ENCODE assay signal across 30 cellular contexts in genomic region chr14:90995785-90996184, GRCh38.
"Had no signal": no experiment of that assay in that cellular context is flagged by ENCODE, and none has a peak within 500 bp of the region (broad histone marks: within the 10 kb centered on the region; RNA-seq: fewer than 3 reads in every experiment).

No MANE protein-coding gene starts in this region.

- H3K4me3 Mint-ChIP-seq: activated naive CD4-positive, alpha-beta T cell treated with anti-CD3 and anti-CD28 coated beads, Interleukin-2, amount 10 ng/mL, durations not matched to agents 7 days and 5 days; activated naive CD8-positive, alpha-beta T cell treated with anti-CD3 and anti-CD28 coated beads, Interleukin-2, amount 10 ng/mL, durations not matched to agents 7 days and 5 days; activated T-helper 1 cell treated with anti-CD3 and anti-CD28 coated beads, Interleukin-12 subunit alpha, Interleukin-12 subunit beta, Interleukin-2, Interleukin-4 antibody, amounts not matched to agents 30 ng/mL and 10 ng/mL and 1 ng/mL, durations not matched to agents 14 hours and 24 hours and 36 hours; dendritic cell treated with granulocyte-macrophage colony-stimulating factor and Interleukin-4, amounts not matched to agents 40 ng/mL and 50 ng/mL, for 4 days; endodermal cell; nephron; stimulated activated naive CD8-positive, alpha-beta T cell treated with anti-CD3 and anti-CD28 coated beads, Interleukin-15, amount 100 ng/mL, for 72 hours; T-helper 1 cell treated with Interleukin-12 subunit alpha and Interleukin-12 subunit beta and Interleukin-4 antibody, amounts not matched to agents 30 μg/mL and 1 μg/mL, for 36 hours had no signal

- H3K27ac ChIP-seq: heart right ventricle, lower lobe of right lung, thyroid gland, upper lobe of left lung, vagina had no signal

- H3K4me1 Mint-ChIP-seq: nephron had no signal

- H3K27me3 Mint-ChIP-seq: activated naive CD4-positive, alpha-beta T cell treated with anti-CD3 and anti-CD28 coated beads, Interleukin-2, amount 10 ng/mL, durations not matched to agents 7 days and 5 days; activated naive CD8-positive, alpha-beta T cell treated with anti-CD3 and anti-CD28 coated beads, Interleukin-2, amount 10 ng/mL, durations not matched to agents 7 days and 5 days; dendritic cell treated with granulocyte-macrophage colony-stimulating factor and Interleukin-4, amounts not matched to agents 40 ng/mL and 50 ng/mL, for 4 days; stimulated activated naive CD8-positive, alpha-beta T cell treated with anti-CD3 and anti-CD28 coated beads, Interleukin-15, amount 100 ng/mL, for 72 hours had no signal

- H3K4me1 ChIP-seq: lower lobe of right lung, upper lobe of left lung, vagina had no signal

- FAIRE-seq: astrocyte had no signal

- ATAC-seq: heart right ventricle; left lobe of liver; lower lobe of right lung; right cardiac atrium; stimulated activated naive CD8-positive, alpha-beta T cell treated with anti-CD3 and anti-CD28 coated beads, Interleukin-15, amount 100 ng/mL, for 72 hours had no signal

- H3K9me3 Mint-ChIP-seq: activated naive CD4-positive, alpha-beta T cell treated with anti-CD3 and anti-CD28 coated beads, Interleukin-2, amount 10 ng/mL, durations not matched to agents 7 days and 5 days; activated T-helper 1 cell treated with anti-CD3 and anti-CD28 coated beads, Interleukin-12 subunit alpha, Interleukin-12 subunit beta, Interleukin-2, Interleukin-4 antibody, amounts not matched to agents 30 ng/mL and 10 ng/mL and 1 ng/mL, durations not matched to agents 14 hours and 24 hours and 36 hours; dendritic cell treated with granulocyte-macrophage colony-stimulating factor and Interleukin-4, amounts not matched to agents 40 ng/mL and 50 ng/mL, for 4 days; endodermal cell; nephron; stimulated activated naive CD8-positive, alpha-beta T cell treated with anti-CD3 and anti-CD28 coated beads, Interleukin-15, amount 100 ng/mL, for 72 hours; T-helper 1 cell treated with Interleukin-12 subunit alpha and Interleukin-12 subunit beta and Interleukin-4 antibody, amounts not matched to agents 30 μg/mL and 1 μg/mL, for 36 hours had no signal

- H3K27me3 ChIP-seq: heart right ventricle, thyroid gland, upper lobe of left lung, vagina had no signal

- H3K9me3 ChIP-seq: heart right ventricle, lower lobe of right lung, thyroid gland, upper lobe of left lung, vagina had no signal

- H3K4me3 ChIP-seq: heart right ventricle, lower lobe of right lung, thyroid gland, upper lobe of left lung, vagina had no signal

- H3K36me3 ChIP-seq: lower lobe of right lung, thyroid gland, upper lobe of left lung had no signal

- DNase-seq: activated CD4-positive, alpha-beta T cell treated with anti-CD3 and anti-CD28 coated beads for 4 hours; activated CD4-positive, alpha-beta T cell treated with anti-CD3 and anti-CD28 coated beads, Interleukin-2, amount 50 U/mL, for 4 hours; activated CD4-positive, CD25-positive, alpha-beta regulatory T cell; activated CD8-positive, alpha-beta memory T cell treated with anti-CD3 and anti-CD28 coated beads, Interleukin-2, amount 50 U/mL, for 4 hours; activated effector memory CD4-positive, alpha-beta T cell treated with anti-CD3 and anti-CD28 coated beads, Interleukin-2, amount 50 U/mL, for 16 hours; activated naive CD4-positive, alpha-beta T cell treated with anti-CD3 and anti-CD28 coated beads, Interleukin-2, amount 10 ng/mL, durations not matched to agents 7 days and 5 days; activated naive CD8-positive, alpha-beta T cell treated with anti-CD3 and anti-CD28 coated beads, Interleukin-2, amount 10 ng/mL, durations not matched to agents 7 days and 5 days; activated T-cell treated with anti-CD3 and anti-CD28 coated beads, Interleukin-2, amount 50 U/mL, for 1 hour; amniotic stem cell; central memory CD4-positive, alpha-beta T cell; endodermal cell; foreskin melanocyte; heart right ventricle; kidney glomerular epithelial cell; lower lobe of right lung; mesendoderm; posterior cingulate gyrus; right cardiac atrium; stimulated activated CD4-positive, alpha-beta T cell treated with anti-CD3 and anti-CD28 coated beads, Interleukin-2, amount 100 ng/mL, for 48 hours; stimulated activated naive CD8-positive, alpha-beta T cell treated with anti-CD3 and anti-CD28 coated beads, Interleukin-15, amount 100 ng/mL, for 72 hours; T-helper 9 cell; thyroid gland; upper lobe of left lung had no signal

- H3K27ac Mint-ChIP-seq: activated naive CD4-positive, alpha-beta T cell treated with anti-CD3 and anti-CD28 coated beads, Interleukin-2, amount 10 ng/mL, durations not matched to agents 7 days and 5 days; activated naive CD8-positive, alpha-beta T cell treated with anti-CD3 and anti-CD28 coated beads, Interleukin-2, amount 10 ng/mL, durations not matched to agents 7 days and 5 days; activated T-helper 1 cell treated with anti-CD3 and anti-CD28 coated beads, Interleukin-12 subunit alpha, Interleukin-12 subunit beta, Interleukin-2, Interleukin-4 antibody, amounts not matched to agents 30 ng/mL and 10 ng/mL and 1 ng/mL, durations not matched to agents 14 hours and 24 hours and 36 hours; dendritic cell treated with granulocyte-macrophage colony-stimulating factor and Interleukin-4, amounts not matched to agents 40 ng/mL and 50 ng/mL, for 4 days; endodermal cell; nephron; stimulated activated naive CD8-positive, alpha-beta T cell treated with anti-CD3 and anti-CD28 coated beads, Interleukin-15, amount 100 ng/mL, for 72 hours had no signal
